ENCODE assay signal across 18 cellular contexts in genomic region chr22:25478573-25478972, GRCh38.
DNase-seq lines count a peak whose midpoint lies in the region; ATAC-seq, FAIRE-seq and TF ChIP-seq lines count a peak whose summit lies in the region.
"Had no signal": no experiment of that assay in that cellular context is flagged by ENCODE, and none has a peak within 500 bp of the region (broad histone marks: within the 10 kb centered on the region; RNA-seq: fewer than 3 reads in every experiment).

No MANE protein-coding gene starts in this region.

- WGBS in small intestine, 3 donors, result 66 to 88% (median 77%) methylated on average over 2 of the region's 2 CpGs

- no peak for ATAC-seq in thoracic aorta (ENCODE audit: insufficient number of reproducible peaks, low FRiP score, low read depth)
- ATAC-seq: Panc1, Right ventricle myocardium inferior had no signal

- H3K36me3 ChIP-seq in ascending aorta, result peaks cover 0 to 11% of the 10 kb centered on the region in 2 donors
- no peaks in the 10 kb centered on the region for H3K36me3 ChIP-seq in thoracic aorta
- H3K36me3 ChIP-seq in small intestine (ENCODE audit: control insufficient read depth in 2 of 2, insufficient read depth in 2 of 2, low read length in 2 of 2), result no peaks in the 10 kb centered on the region

- peaks cover 0 to 4% of the 10 kb centered on the region in 2 donors for H3K4me1 ChIP-seq in ascending aorta
- peaks cover 6 to 27% of the 10 kb centered on the region in 2 donors for H3K4me1 ChIP-seq in thoracic aorta (ENCODE audit: control insufficient read depth in 1 of 2, low read depth in 2 of 2)
- no peaks in the 10 kb centered on the region for H3K4me1 ChIP-seq in small intestine (ENCODE audit: control insufficient read depth in 2 of 2, insufficient read depth in 1 of 2, low read depth in 1 of 2, low read length in 1 of 2)

- no peak for FAIRE-seq in small intestine (lab: Jason Lieb, UNC)
- FAIRE-seq: G401.6, GM12892, H1 had no signal

- H3K27ac ChIP-seq in ascending aorta (peak overlapping the region; percentile 23 to 35), thoracic aorta (peak overlapping the region; percentile 17 to 27), small intestine (ENCODE audit: low read depth in 1 of 2, low read length in 1 of 2) (no peak overlapping the region)
- H3K27ac ChIP-seq: 22Rv1 had no signal

- H3K4me3 ChIP-seq in ascending aorta, result no peak overlapping the region
- H3K4me3 ChIP-seq in thoracic aorta, result no peak overlapping the region
- no peak overlapping the region for H3K4me3 ChIP-seq in small intestine (ENCODE audit: low read depth in 1 of 2, low read length in 2 of 2)

- no peaks in the 10 kb centered on the region for H3K9me3 ChIP-seq in ascending aorta
- no peaks in the 10 kb centered on the region for H3K9me3 ChIP-seq in thoracic aorta
- no peaks in the 10 kb centered on the region for H3K9me3 ChIP-seq in small intestine (ENCODE audit: control insufficient read depth, low read depth)

- H3K27me3 ChIP-seq in ascending aorta (no peaks in the 10 kb centered on the region), thoracic aorta (replicated peaks; ENCODE audit: insufficient read depth) (no peaks in the 10 kb centered on the region), small intestine (ENCODE audit: control insufficient read depth in 2 of 2, insufficient read depth in 2 of 2, low read length in 2 of 2) (no peaks in the 10 kb centered on the region)

- peak; percentile 36 for DNase-seq in DMS 273 (lab: John Stamatoyannopoulos, UW; ENCODE audit: unreplicated experiment)
- no peak for DNase-seq in DMS 273 treated with DMSO at 0.1 percent for 48 hours (lab: John Stamatoyannopoulos, UW)
- no peak for DNase-seq in ascending aorta (ENCODE audit: low spot score in 2 of 2)
- DNase-seq in middle frontal gyrus (ENCODE audit: extremely low spot score, low spot score), result peak; percentile 70
- DNase-seq in thoracic aorta (ENCODE audit: low spot score), result no peak
- no peak for DNase-seq in small intestine
- DNase-seq in D341Med (ENCODE audit: low spot score), result no peak
- no peak for DNase-seq in NCI-H526 treated with DMSO at 0.1 percent for 48 hours (lab: John Stamatoyannopoulos, UW)
- DNase-seq: COR-L47, DMS79, NCI-H1436, NCI-H2081 had no signal

- no peak for TF ChIP-seq CTCF in ascending aorta (IDR thresholded peaks at IDR 0.05)
- no peak for TF ChIP-seq CTCF in thoracic aorta (IDR thresholded peaks at IDR 0.05)

- intact Hi-C loops in ascending aorta (cut with DNase I), result no loop called here

Comparison
In these comparisons a context has a peak if more than half of its experiments do, and no peak if none do; other contexts are left out.
1. DNase-seq: peak in DMS 273 (single experiment) and middle frontal gyrus (single experiment); none in DMS 273 treated with DMSO at 0.1 percent for 48 hours (single experiment), ascending aorta (0 of 2), thoracic aorta (single experiment), small intestine (single experiment), D341Med (single experiment) and NCI-H526 treated with DMSO at 0.1 percent for 48 hours (single experiment).
2. H3K27ac ChIP-seq: peak in ascending aorta (2 of 2) and thoracic aorta (2 of 2); none in small intestine (0 of 2).